Comparison of ENCODE assay signal across 10 cellular contexts in genomic region chr1:153961421-153961820, GRCh38. TPM values are rescaled to one million over a fixed set of nuclear protein-coding genes. Genes with fewer than 3 reads are reported as not detected.
DNase-seq lines count a peak whose midpoint lies in the region; ATAC-seq and TF ChIP-seq lines count a peak whose summit lies in the region.
"Had no signal": no experiment of that assay in that cellular context is flagged by ENCODE, and none has a peak within 500 bp of the region (broad histone marks: within the 10 kb centered on the region; RNA-seq: fewer than 3 reads in every experiment).

No MANE protein-coding gene starts in this region.

- H3K4me3 Mint-ChIP-seq in activated CD4-positive, alpha-beta T cell treated with anti-CD3 and anti-CD28 coated beads, Interleukin-2, amount 10 ng/mL, durations not matched to agents 7 days and 5 days, result peak overlapping the region; percentile 81
- peak overlapping the region; percentile 78 for H3K4me3 Mint-ChIP-seq in activated CD8-positive, alpha-beta T cell treated with anti-CD3 and anti-CD28 coated beads for 36 hours
- H3K4me3 Mint-ChIP-seq in stimulated activated naive CD8-positive, alpha-beta T cell treated with anti-CD3 and anti-CD28 coated beads, Interleukin-15, amount 100 ng/mL, for 72 hours, result peak overlapping the region; percentile 81 to 88

- no peaks in the 10 kb centered on the region for H3K27me3 Mint-ChIP-seq in activated CD4-positive, alpha-beta T cell treated with anti-CD3 and anti-CD28 coated beads, Interleukin-2, amount 10 ng/mL, durations not matched to agents 7 days and 5 days
- H3K27me3 Mint-ChIP-seq in activated CD8-positive, alpha-beta T cell treated with anti-CD3 and anti-CD28 coated beads for 36 hours, result no peaks in the 10 kb centered on the region
- no peaks in the 10 kb centered on the region for H3K27me3 Mint-ChIP-seq in stimulated activated naive CD8-positive, alpha-beta T cell treated with anti-CD3 and anti-CD28 coated beads, Interleukin-15, amount 100 ng/mL, for 72 hours

- peak overlapping the region in 1 of 3 donors; percentile 98 for H3K27ac ChIP-seq in thyroid gland
- H3K27ac ChIP-seq: SJCRH30 had no signal

- 77 to 87% methylated on average over 4 of the region's 4 CpGs for WGBS in thyroid gland, 2 donors

- H3K27ac Mint-ChIP-seq in activated CD4-positive, alpha-beta T cell treated with anti-CD3 and anti-CD28 coated beads, Interleukin-2, amount 10 ng/mL, durations not matched to agents 7 days and 5 days, result no peak overlapping the region
- H3K27ac Mint-ChIP-seq in activated CD8-positive, alpha-beta T cell treated with anti-CD3 and anti-CD28 coated beads for 36 hours, result peak overlapping the region; percentile 47
- peak overlapping the region in 1 of 2 donors; percentile 49 for H3K27ac Mint-ChIP-seq in stimulated activated naive CD8-positive, alpha-beta T cell treated with anti-CD3 and anti-CD28 coated beads, Interleukin-15, amount 100 ng/mL, for 72 hours

- peaks cover 61% of the 10 kb centered on the region for H3K4me1 Mint-ChIP-seq in activated CD4-positive, alpha-beta T cell treated with anti-CD3 and anti-CD28 coated beads, Interleukin-2, amount 10 ng/mL, durations not matched to agents 7 days and 5 days
- peaks cover 45% of the 10 kb centered on the region for H3K4me1 Mint-ChIP-seq in activated CD8-positive, alpha-beta T cell treated with anti-CD3 and anti-CD28 coated beads for 36 hours (ENCODE audit: low read depth)
- H3K4me1 Mint-ChIP-seq in stimulated activated naive CD8-positive, alpha-beta T cell treated with anti-CD3 and anti-CD28 coated beads, Interleukin-15, amount 100 ng/mL, for 72 hours, result peaks cover 71% of the 10 kb centered on the region

- CTCF ChIA-PET in activated CD4-positive, alpha-beta T cell treated with anti-CD3 and anti-CD28 coated beads, Interleukin-2, amount 10 ng/mL, durations not matched to agents 7 days and 5 days (lab: Charles Lee), result interaction anchor here (2.1 kb wide), 1 partner anchor 16 kb away, joined by 12 read pairs; the partner anchor contains the start of gene JTB
- CTCF ChIA-PET in activated CD8-positive, alpha-beta T cell treated with anti-CD3 and anti-CD28 coated beads for 36 hours (lab: Charles Lee), result interaction anchor here (6.7 kb wide), 1 partner anchor 15 kb away, joined by 37 read pairs; the partner anchor contains the start of gene DENND4B

- no peak for TF ChIP-seq CTCF in activated CD8-positive, alpha-beta T cell treated with anti-CD3 and anti-CD28 coated beads for 36 hours (IDR thresholded peaks at IDR 0.05)
- TF ChIP-seq CTCF in thyroid gland (IDR thresholded peaks at IDR 0.05), result no peak

- POLR2A ChIA-PET in activated CD4-positive, alpha-beta T cell treated with anti-CD3 and anti-CD28 coated beads, Interleukin-2, amount 10 ng/mL, durations not matched to agents 7 days and 5 days (lab: Charles Lee), result interaction anchor here (0.6 kb wide), 1 partner anchor 1073 kb away, joined by 3 read pairs; no protein-coding TSS in a partner anchor
- POLR2A ChIA-PET in activated CD8-positive, alpha-beta T cell treated with anti-CD3 and anti-CD28 coated beads for 36 hours (lab: Charles Lee), result interaction anchor here (0.6 to 1.2 kb wide), 2 partner anchors 16 to 163 kb away, joined by 3 to 4 read pairs; no protein-coding TSS in a partner anchor

- peaks cover 16% of the 10 kb centered on the region for H3K4me1 ChIP-seq in iPS-15b (ENCODE audit: control insufficient read depth, insufficient read depth, low read length)
- H3K4me1 ChIP-seq in thyroid gland, result peaks cover 41 to 48% of the 10 kb centered on the region in 2 donors

- H3K4me3 ChIP-seq in iPS-15b (ENCODE audit: low read depth, low read length), result peak overlapping the region; percentile 98
- H3K4me3 ChIP-seq in thyroid gland (replicated peaks in 1 of 3), result no peak overlapping the region

- no peaks in the 10 kb centered on the region for H3K9me3 Mint-ChIP-seq in activated CD4-positive, alpha-beta T cell treated with anti-CD3 and anti-CD28 coated beads, Interleukin-2, amount 10 ng/mL, durations not matched to agents 7 days and 5 days
- H3K9me3 Mint-ChIP-seq in activated CD8-positive, alpha-beta T cell treated with anti-CD3 and anti-CD28 coated beads for 36 hours, result no peaks in the 10 kb centered on the region
- H3K9me3 Mint-ChIP-seq in stimulated activated naive CD8-positive, alpha-beta T cell treated with anti-CD3 and anti-CD28 coated beads, Interleukin-15, amount 100 ng/mL, for 72 hours, result no peaks in the 10 kb centered on the region

- peak overlapping the region; percentile 84 for H3K9ac ChIP-seq in iPS-15b (ENCODE audit: low read depth, low read length)

- intact Hi-C loops in activated CD8-positive, alpha-beta T cell treated with anti-CD3 and anti-CD28 coated beads for 36 hours (cut with micrococcal nuclease), result no loop called here
- intact Hi-C loops in thyroid gland (cut with DNase I), result no loop called here

- peaks cover 12% of the 10 kb centered on the region for H3K36me3 ChIP-seq in iPS-15b (ENCODE audit: control insufficient read depth, insufficient read depth, low read length)
- H3K36me3 ChIP-seq in thyroid gland, result peaks cover 0 to 9% of the 10 kb centered on the region in 2 donors
- H3K36me3 ChIP-seq: SJCRH30 had no signal

- H3K27me3 ChIP-seq in iPS-15b (ENCODE audit: control insufficient read depth, insufficient read depth, low read length) (no peaks in the 10 kb centered on the region), thyroid gland (no peaks in the 10 kb centered on the region)
- H3K27me3 ChIP-seq: SJCRH30 had no signal

- no peak for TF ChIP-seq POLR2A in thyroid gland (IDR thresholded peaks at IDR 0.05)

- peaks cover 25% of the 10 kb centered on the region for H3K36me3 Mint-ChIP-seq in activated CD4-positive, alpha-beta T cell treated with anti-CD3 and anti-CD28 coated beads, Interleukin-2, amount 10 ng/mL, durations not matched to agents 7 days and 5 days (ENCODE audit: low read depth)
- H3K36me3 Mint-ChIP-seq in activated CD8-positive, alpha-beta T cell treated with anti-CD3 and anti-CD28 coated beads for 36 hours (ENCODE audit: low read depth), result peaks cover 20% of the 10 kb centered on the region

- no peak for ATAC-seq in activated CD8-positive, alpha-beta T cell treated with anti-CD3 and anti-CD28 coated beads for 36 hours
- no peak for ATAC-seq in stimulated activated naive CD8-positive, alpha-beta T cell treated with anti-CD3 and anti-CD28 coated beads, Interleukin-15, amount 100 ng/mL, for 72 hours

- DNase-seq in activated CD4-positive, alpha-beta T cell treated with anti-CD3 and anti-CD28 coated beads, Interleukin-2, amount 10 ng/mL, durations not matched to agents 7 days and 5 days, result no peak
- no peak for DNase-seq in activated CD4-positive, alpha-beta T cell treated with anti-CD3 and anti-CD28 coated beads, Interleukin-2, amount 50 U/mL, for 48 hours
- DNase-seq in activated CD8-positive, alpha-beta T cell treated with anti-CD3 and anti-CD28 coated beads for 36 hours, result no peak
- no peak for DNase-seq in stimulated activated naive CD8-positive, alpha-beta T cell treated with anti-CD3 and anti-CD28 coated beads, Interleukin-15, amount 100 ng/mL, for 72 hours
- DNase-seq in NCI-H524 treated with DMSO at 0.1 percent for 48 hours (lab: John Stamatoyannopoulos, UW) (no peak), cerebellar nuclear complex (lab: John Stamatoyannopoulos, UW) (no peak), thyroid gland (no peak)
- DNase-seq: aorta, SJCRH30 had no signal

- H3K9me3 ChIP-seq in iPS-15b (ENCODE audit: control insufficient read depth, insufficient read depth, low read length) (no peaks in the 10 kb centered on the region), thyroid gland (no peaks in the 10 kb centered on the region)
- H3K9me3 ChIP-seq: SJCRH30 had no signal

RNA-seq across cellular contexts. Expression of gene SLC39A1, which starts 1.9 kb away (rescaled TPM):
- total RNA-seq in activated CD4-positive, alpha-beta T cell treated with anti-CD3 and anti-CD28 coated beads, Interleukin-2, amount 10 ng/mL, durations not matched to agents 7 days and 5 days, result 10 to 100 TPM; 33.5 to 36.4 TPM
- total RNA-seq in activated CD8-positive, alpha-beta T cell treated with anti-CD3 and anti-CD28 coated beads for 36 hours, result 10 to 100 TPM; 40.3 to 42.2 TPM
- 100 to 1,000 TPM in 2 of 4 donors, 10 to 100 TPM in 2; 90.4 to 109 (median 99.5) TPM for total RNA-seq in thyroid gland

RNA-seq across cellular contexts. Expression of gene CRTC2, which starts 3.0 kb away (rescaled TPM):
- total RNA-seq in activated CD4-positive, alpha-beta T cell treated with anti-CD3 and anti-CD28 coated beads, Interleukin-2, amount 10 ng/mL, durations not matched to agents 7 days and 5 days, result 100 to 1,000 TPM in 1 of 2 experiments, 10 to 100 TPM in 1; 80.7 to 107 TPM
- total RNA-seq in activated CD8-positive, alpha-beta T cell treated with anti-CD3 and anti-CD28 coated beads for 36 hours, result 10 to 100 TPM; 67.3 to 71.8 TPM
- total RNA-seq in thyroid gland, result 10 to 100 TPM; 11.4 to 22.5 (median 18.1) TPM

RNA-seq across cellular contexts. Expression of gene CREB3L4, which starts 6.3 kb away (rescaled TPM):
- 1 to 10 TPM; 6.9 to 7.9 TPM for total RNA-seq in activated CD4-positive, alpha-beta T cell treated with anti-CD3 and anti-CD28 coated beads, Interleukin-2, amount 10 ng/mL, durations not matched to agents 7 days and 5 days
- total RNA-seq in activated CD8-positive, alpha-beta T cell treated with anti-CD3 and anti-CD28 coated beads for 36 hours, result 1 to 10 TPM; 8.3 to 8.8 TPM
- 10 to 100 TPM in 3 of 4 donors, 1 to 10 TPM in 1; 6.6 to 23.1 (median 17.0) TPM for total RNA-seq in thyroid gland

RNA-seq across cellular contexts. Expression of gene DENND4B, which starts 14.9 kb away (rescaled TPM):
- 100 to 1,000 TPM; 165 to 180 TPM for total RNA-seq in activated CD4-positive, alpha-beta T cell treated with anti-CD3 and anti-CD28 coated beads, Interleukin-2, amount 10 ng/mL, durations not matched to agents 7 days and 5 days
- total RNA-seq in activated CD8-positive, alpha-beta T cell treated with anti-CD3 and anti-CD28 coated beads for 36 hours, result 100 to 1,000 TPM; 102 to 107 TPM
- 10 to 100 TPM; 28.9 to 63.7 (median 44.8) TPM for total RNA-seq in thyroid gland

RNA-seq across cellular contexts. Expression of gene JTB, which starts 16.1 kb away (rescaled TPM):
- total RNA-seq in activated CD4-positive, alpha-beta T cell treated with anti-CD3 and anti-CD28 coated beads, Interleukin-2, amount 10 ng/mL, durations not matched to agents 7 days and 5 days, result 100 to 1,000 TPM; 111 to 124 TPM
- 100 to 1,000 TPM; 151 to 153 TPM for total RNA-seq in activated CD8-positive, alpha-beta T cell treated with anti-CD3 and anti-CD28 coated beads for 36 hours
- total RNA-seq in thyroid gland, result 100 to 1,000 TPM; 173 to 393 (median 247) TPM
